ENCODE assay signal across 10 cellular contexts in the genomic region with DNA sequence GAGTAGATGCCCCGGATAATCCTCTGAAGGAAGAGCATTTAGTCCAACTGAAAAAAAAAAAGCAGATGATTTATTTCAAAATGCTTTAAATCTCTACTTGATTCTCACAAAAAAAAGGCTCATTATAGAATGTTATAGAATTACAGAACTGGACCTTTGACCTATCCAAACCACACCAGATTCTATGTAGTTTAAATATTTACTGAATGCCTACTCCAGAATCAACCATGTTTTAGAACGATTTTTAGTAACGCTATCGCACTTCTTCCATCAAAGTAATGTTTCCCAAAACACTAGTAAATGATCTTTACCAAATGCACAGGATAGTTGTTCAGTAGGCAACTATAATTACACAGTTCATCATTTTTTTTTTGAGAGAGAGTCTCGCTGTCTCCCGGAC. TPM values are rescaled to one million over a fixed set of nuclear protein-coding genes. Genes with fewer than 3 reads are reported as not detected.
A peak's percentile ranks its signal among the peaks of the same experiment; 100 is the strongest.
DNase-seq lines count a peak whose midpoint lies in the region; ATAC-seq and FAIRE-seq lines count a peak whose summit lies in the region.
"Had no signal": no experiment of that assay in that cellular context is flagged by ENCODE, and none has a peak within 500 bp of the region (broad histone marks: within the 10 kb centered on the region; RNA-seq: fewer than 3 reads in every experiment).

No MANE protein-coding gene starts in this region.

- POLR2A ChIA-PET in activated CD8-positive, alpha-beta T cell treated with anti-CD3 and anti-CD28 coated beads, Interleukin-2, amount 10 ng/mL, durations not matched to agents 7 days and 5 days (lab: Charles Lee): interaction anchor here (0.9 to 1.4 kb wide), 3 partner anchors 12 to 941 kb away, joined by 3 read pairs; no protein-coding TSS in a partner anchor

- peaks cover 50% of the 10 kb centered on the region for H3K4me1 Mint-ChIP-seq in activated CD8-positive, alpha-beta T cell treated with anti-CD3 and anti-CD28 coated beads, Interleukin-2, amount 10 ng/mL, durations not matched to agents 7 days and 5 days (ENCODE audit: low read depth)

- H3K27me3 ChIP-seq in ACC112 (ENCODE audit: insufficient read depth, low read length): no peaks in the 10 kb centered on the region
- no peaks in the 10 kb centered on the region for H3K27me3 ChIP-seq in iPS-20b (ENCODE audit: insufficient read depth, low read length)
- H3K27me3 ChIP-seq: left lung had no signal

- H3K9ac ChIP-seq in iPS-20b (ENCODE audit: low read depth, low read length): peak overlapping the region; percentile 97; the same call in 1 of the 2 replicates

- H3K4me1 ChIP-seq in ACC112 (ENCODE audit: control insufficient read depth, insufficient read depth, low read length, unreplicated experiment) (peaks cover 22% of the 10 kb centered on the region), iPS-20b (ENCODE audit: insufficient read depth, low read length) (0 out of 2 replicates have a peak, but pooled peaks cover 2% of the 10 kb centered on the region)

- no peaks in the 10 kb centered on the region for H3K9me3 ChIP-seq in iPS-20b (ENCODE audit: insufficient read depth, low read depth, low read length)
- H3K9me3 ChIP-seq: left lung had no signal

- CTCF ChIA-PET in activated CD8-positive, alpha-beta T cell treated with anti-CD3 and anti-CD28 coated beads, Interleukin-2, amount 10 ng/mL, durations not matched to agents 7 days and 5 days (lab: Charles Lee): interaction anchor here (1.6 kb wide), 1 partner anchor 122 kb away, joined by 5 read pairs; no protein-coding TSS in a partner anchor

- H3K79me2 ChIP-seq in ACC112 (ENCODE audit: control insufficient read depth, insufficient read depth, low read length, unreplicated experiment): peaks cover 58% of the 10 kb centered on the region

- no peaks in the 10 kb centered on the region for H3K9me3 Mint-ChIP-seq in activated CD8-positive, alpha-beta T cell treated with anti-CD3 and anti-CD28 coated beads, Interleukin-2, amount 10 ng/mL, durations not matched to agents 7 days and 5 days (ENCODE audit: insufficient read depth)

- FAIRE-seq in GM19239 (lab: Jason Lieb, UNC): peak; percentile 33

- ATAC-seq in activated CD8-positive, alpha-beta T cell treated with anti-CD3 and anti-CD28 coated beads, Interleukin-2, amount 10 ng/mL, durations not matched to agents 7 days and 5 days: no peak
- ATAC-seq in HG02571 (IDR thresholded peaks at IDR 0.05; ENCODE audit: unreplicated experiment): no peak
- ATAC-seq: left lung had no signal

- H3K36me3 ChIP-seq in ACC112 (ENCODE audit: insufficient read depth, low read length): peaks cover 31% of the 10 kb centered on the region
- peaks cover 49% of the 10 kb centered on the region for H3K36me3 ChIP-seq in iPS-20b (ENCODE audit: insufficient read depth, low read depth, low read length)

- H3K27me3 Mint-ChIP-seq in activated CD8-positive, alpha-beta T cell treated with anti-CD3 and anti-CD28 coated beads, Interleukin-2, amount 10 ng/mL, durations not matched to agents 7 days and 5 days (ENCODE audit: low read depth): no peaks in the 10 kb centered on the region

- H3K4me3 ChIP-seq in ACC112 (ENCODE audit: low read depth, low read length) (peak overlapping the region; percentile 88), iPS-20b (ENCODE audit: low read length) (peak overlapping the region; percentile 88)

- DNase-seq in GM19239 (ENCODE audit: insufficient read length, low spot score) (no peak), NOMO-1 (lab: John Stamatoyannopoulos, UW; ENCODE audit: unreplicated experiment in 2 of 2) (no peak), 8988T (no peak), HK-2 (ENCODE audit: unreplicated experiment) (no peak)
- no peak for DNase-seq in activated CD8-positive, alpha-beta T cell treated with anti-CD3 and anti-CD28 coated beads, Interleukin-2, amount 10 ng/mL, durations not matched to agents 7 days and 5 days
- DNase-seq: left lung, MV-4-11 had no signal

- peak overlapping the region; percentile 81 for H3K4me3 Mint-ChIP-seq in activated CD8-positive, alpha-beta T cell treated with anti-CD3 and anti-CD28 coated beads, Interleukin-2, amount 10 ng/mL, durations not matched to agents 7 days and 5 days

- no peak overlapping the region for H3K27ac ChIP-seq in ACC112 (ENCODE audit: low read depth, low read length)
- no peak overlapping the region for H3K27ac ChIP-seq in iPS-20b (ENCODE audit: low read length)
- H3K27ac ChIP-seq: left lung had no signal

- peaks cover 64% of the 10 kb centered on the region for H3K36me3 Mint-ChIP-seq in activated CD8-positive, alpha-beta T cell treated with anti-CD3 and anti-CD28 coated beads, Interleukin-2, amount 10 ng/mL, durations not matched to agents 7 days and 5 days (ENCODE audit: low read depth)

- peak overlapping the region; percentile 83 for H3K27ac Mint-ChIP-seq in activated CD8-positive, alpha-beta T cell treated with anti-CD3 and anti-CD28 coated beads, Interleukin-2, amount 10 ng/mL, durations not matched to agents 7 days and 5 days

- H2AFZ ChIP-seq in ACC112 (ENCODE audit: low read length, unreplicated experiment): no peak overlapping the region

RNA-seq across cellular contexts. Expression of gene RPS29, which starts 2.6 kb away (rescaled TPM):
- total RNA-seq in activated CD8-positive, alpha-beta T cell treated with anti-CD3 and anti-CD28 coated beads, Interleukin-2, amount 10 ng/mL, durations not matched to agents 7 days and 5 days: 1,000 to 10,000 TPM; 1,224 to 1,602 TPM

RNA-seq across cellular contexts. Expression of gene LRR1, which starts 15.1 kb away (rescaled TPM):
- total RNA-seq in activated CD8-positive, alpha-beta T cell treated with anti-CD3 and anti-CD28 coated beads, Interleukin-2, amount 10 ng/mL, durations not matched to agents 7 days and 5 days: 10 to 100 TPM; 63.1 to 65.0 TPM

RNA-seq across cellular contexts. Expression of gene RPL36AL, which starts 36.8 kb away (rescaled TPM):
- total RNA-seq in activated CD8-positive, alpha-beta T cell treated with anti-CD3 and anti-CD28 coated beads, Interleukin-2, amount 10 ng/mL, durations not matched to agents 7 days and 5 days: 100 to 1,000 TPM; 229 to 241 TPM

RNA-seq across cellular contexts. Expression of gene MGAT2, which starts 37.0 kb away (rescaled TPM):
- total RNA-seq in activated CD8-positive, alpha-beta T cell treated with anti-CD3 and anti-CD28 coated beads, Interleukin-2, amount 10 ng/mL, durations not matched to agents 7 days and 5 days: 10 to 100 TPM; 55.1 to 57.4 TPM

RNA-seq across cellular contexts. Expression of gene DNAAF2, which starts 51.4 kb away (rescaled TPM):
- 10 to 100 TPM in 1 of 2 experiments, 1 to 10 TPM in 1; 9.3 to 10.2 TPM for total RNA-seq in activated CD8-positive, alpha-beta T cell treated with anti-CD3 and anti-CD28 coated beads, Interleukin-2, amount 10 ng/mL, durations not matched to agents 7 days and 5 days
